ENCODE assay signal across 8 cellular contexts in genomic region chr11:122215244-122215992, GRCh38.
DNase-seq lines count a peak whose midpoint lies in the region; ATAC-seq, FAIRE-seq and TF ChIP-seq lines count a peak whose summit lies in the region.

No MANE protein-coding gene starts in this region.

- peak overlapping the region; percentile 20 for H4K8ac ChIP-seq in mesenchymal stem cell (ENCODE audit: low read length)

- H2BK12ac ChIP-seq in mesenchymal stem cell (ENCODE audit: low read length in 2 of 2): peak overlapping the region; percentile 8 to 41

- no peak overlapping the region for H3K4me3 ChIP-seq in mesenchymal stem cell (ENCODE audit: insufficient read depth in 1 of 2, low read depth in 1 of 2, low read length in 2 of 2)
- no peak overlapping the region for H3K4me3 ChIP-seq in suprapubic skin

- no peak overlapping the region for H2AFZ ChIP-seq in mesenchymal stem cell (ENCODE audit: low read depth, low read length)

- no peaks in the 10 kb centered on the region for H3K4me1 ChIP-seq in mesenchymal stem cell (ENCODE audit: control insufficient read depth, insufficient read depth, low read depth, low read length)
- H3K4me1 ChIP-seq in suprapubic skin: peaks cover 15% of the 10 kb centered on the region

- TF ChIP-seq CTCF in GM20000 (IDR thresholded peaks at IDR 0.05; ENCODE audit: extremely low read depth, missing control alignments) (peak; percentile 66), suprapubic skin (IDR thresholded peaks at IDR 0.05) (peak; percentile 63 to 90)

- H3K4me2 ChIP-seq in mesenchymal stem cell (ENCODE audit: low read length, poor library complexity, severe bottlenecking): no peak overlapping the region

- peak overlapping the region; percentile 73 for H3K9ac ChIP-seq in mesenchymal stem cell (ENCODE audit: low read length)

- no peak overlapping the region for H2AK5ac ChIP-seq in mesenchymal stem cell (ENCODE audit: low read length, severe bottlenecking)

- DNase-seq in EH (ENCODE audit: low read depth): peak; percentile 99
- DNase-seq in GM20000 (ENCODE audit: low spot score): peak; percentile 60
- peak; percentile 52 for DNase-seq in HuH-7 (ENCODE audit: low spot score)
- DNase-seq in SW480 (ENCODE audit: low spot score): peak; percentile 64
- DNase-seq in mesenchymal stem cell: peak; percentile 95
- DNase-seq in suprapubic skin (ENCODE audit: low spot score in 2 of 2): peak in 1 of 2 donors; percentile 79

- no peaks in the 10 kb centered on the region for H3K9me3 ChIP-seq in mesenchymal stem cell (ENCODE audit: control insufficient read depth, low read length)
- no peaks in the 10 kb centered on the region for H3K9me3 ChIP-seq in suprapubic skin

- no peak for TF ChIP-seq POLR2A in suprapubic skin (IDR thresholded peaks at IDR 0.05)

- H3K14ac ChIP-seq in mesenchymal stem cell (ENCODE audit: low read length in 2 of 2): no peak overlapping the region

- no peak overlapping the region for H3K23ac ChIP-seq in mesenchymal stem cell (ENCODE audit: low read length in 2 of 2)

- no peaks in the 10 kb centered on the region for H3K27me3 ChIP-seq in mesenchymal stem cell (ENCODE audit: control insufficient read depth in 1 of 2, insufficient read depth in 1 of 2, low read length in 2 of 2)
- H3K27me3 ChIP-seq in suprapubic skin: no peaks in the 10 kb centered on the region

- H2BK15ac ChIP-seq in mesenchymal stem cell (ENCODE audit: low read depth, poor library complexity, severe bottlenecking): no peak overlapping the region

- no peaks in the 10 kb centered on the region for H3K79me1 ChIP-seq in mesenchymal stem cell (replicated peaks; ENCODE audit: low read length, poor library complexity, severe bottlenecking)

- no peak for ATAC-seq in HG03439 (IDR thresholded peaks at IDR 0.05; ENCODE audit: unreplicated experiment)

- H3K27ac ChIP-seq in mesenchymal stem cell (ENCODE audit: low read length, poor library complexity, severe bottlenecking) (no peak overlapping the region), suprapubic skin (peak overlapping the region; percentile 60)

- H3K36me3 ChIP-seq in mesenchymal stem cell (ENCODE audit: control insufficient read depth in 1 of 2, insufficient read depth in 2 of 2, low read depth in 1 of 2, low read length in 2 of 2) (no peaks in the 10 kb centered on the region), suprapubic skin (no peaks in the 10 kb centered on the region)

- TF ChIP-seq EP300 in suprapubic skin (IDR thresholded peaks at IDR 0.05): no peak

- H2BK5ac ChIP-seq in mesenchymal stem cell (ENCODE audit: low read depth, low read length, poor library complexity, severe bottlenecking): no peak overlapping the region

- FAIRE-seq in endometrium (lab: Jason Lieb, UNC): peak; percentile 55

- WGBS in mesenchymal stem cell: 30% methylated on average over 11 of the region's 11 CpGs
- 43% methylated on average over 8 of the region's 11 CpGs for WGBS in suprapubic skin

- peak overlapping the region in 1 of 2 experiments; percentile 23 for H3K18ac ChIP-seq in mesenchymal stem cell (ENCODE audit: low read depth in 1 of 2, low read length in 2 of 2)

- no peak overlapping the region for H4K91ac ChIP-seq in mesenchymal stem cell (ENCODE audit: low read length)

- no peak overlapping the region for H2BK120ac ChIP-seq in mesenchymal stem cell (ENCODE audit: low read depth, low read length)

- no peak overlapping the region for H3K4ac ChIP-seq in mesenchymal stem cell (ENCODE audit: low read depth in 1 of 2, low read length in 2 of 2)
